ENCODE assay signal across 26 cellular contexts in genomic region chr2:151552287-151552686, GRCh38.
"Had no signal": no experiment of that assay in that cellular context is flagged by ENCODE, and none has a peak within 500 bp of the region (broad histone marks: within the 10 kb centered on the region; RNA-seq: fewer than 3 reads in every experiment).

No MANE protein-coding gene starts in this region.

- H3K27me3 ChIP-seq: ovary, stomach, testis, thyroid gland, transverse colon, upper lobe of left lung had no signal

- H3K36me3 Mint-ChIP-seq: mesothelial cell of epicardium, natural killer cell had no signal

- ATAC-seq: natural killer cell; right cardiac atrium; sciatic nerve; stimulated activated naive B cell treated with anti-CD40 and anti-IgM and Interleukin-4, amounts not matched to agents 10 μg/mL and 1 μg/mL and 100 μg/mL, for 72 hours; stimulated activated naive CD8-positive, alpha-beta T cell treated with anti-CD3 and anti-CD28 coated beads, Interleukin-15, Interleukin-2, amounts not matched to agents 100 U/mL and 50 U/mL, for 24 hours had no signal

- H3K4me3 Mint-ChIP-seq: mesothelial cell of epicardium; naive B cell; natural killer cell; nephron progenitor cell; stimulated activated naive B cell treated with anti-CD40 and anti-IgM and Interleukin-4, amounts not matched to agents 10 μg/mL and 1 μg/mL and 100 μg/mL, for 72 hours had no signal

- DNase-seq: hypothalamus; islet precursor cell; left ventricle myocardium inferior; mesendoderm; naive B cell; natural killer cell; nephron progenitor cell; ovary; retina; right cardiac atrium; stimulated activated CD4-positive, alpha-beta T cell treated with anti-CD3 and anti-CD28 coated beads, Interleukin-12 subunit alpha, Interleukin-12 subunit beta, amount 100 ng/mL, for 4 hours; stimulated activated CD4-positive, alpha-beta T cell treated with anti-CD3 and anti-CD28 coated beads, Interleukin-15, amount 100 ng/mL, for 24 hours; stimulated activated CD4-positive, alpha-beta T cell treated with anti-CD3 and anti-CD28 coated beads, Interleukin-2, amount 100 ng/mL, for 24 hours; stimulated activated CD4-positive, alpha-beta T cell treated with anti-CD3 and anti-CD28 coated beads, Interleukin-4, amount 100 ng/mL, for 1 hour; stimulated activated naive B cell treated with anti-CD40 and anti-IgM and Interleukin-4, amounts not matched to agents 10 μg/mL and 1 μg/mL and 100 μg/mL, for 72 hours; stimulated activated naive CD8-positive, alpha-beta T cell treated with anti-CD3 and anti-CD28 coated beads, Interleukin-15, Interleukin-2, amounts not matched to agents 100 U/mL and 50 U/mL, for 24 hours; stomach; testis; transverse colon; upper lobe of left lung had no signal

- H3K4me1 ChIP-seq: left ventricle myocardium inferior, stomach, testis, thyroid gland, transverse colon, upper lobe of left lung had no signal

- H3K9me3 ChIP-seq: left ventricle myocardium inferior, ovary, stomach, testis, thyroid gland, transverse colon, upper lobe of left lung had no signal

- H3K9me3 Mint-ChIP-seq: mesothelial cell of epicardium; natural killer cell; nephron progenitor cell; stimulated activated naive B cell treated with anti-CD40 and anti-IgM and Interleukin-4, amounts not matched to agents 10 μg/mL and 1 μg/mL and 100 μg/mL, for 72 hours had no signal

- H3K36me3 ChIP-seq: left ventricle myocardium inferior, ovary, stomach, thyroid gland, transverse colon, upper lobe of left lung had no signal

- H3K4me3 ChIP-seq: left ventricle myocardium inferior, lung, ovary, skin epidermis, stomach, testis, thyroid gland, transverse colon, upper lobe of left lung had no signal

- H3K27ac ChIP-seq: left ventricle myocardium inferior, ovary, skin epidermis, stomach, testis, transverse colon, upper lobe of left lung had no signal

- H3K27ac Mint-ChIP-seq: mesothelial cell of epicardium; naive B cell; natural killer cell; nephron progenitor cell; stimulated activated naive B cell treated with anti-CD40 and anti-IgM and Interleukin-4, amounts not matched to agents 10 μg/mL and 1 μg/mL and 100 μg/mL, for 72 hours had no signal

- H3K27me3 Mint-ChIP-seq: naive B cell; progenitor cell of endocrine pancreas; stimulated activated naive B cell treated with anti-CD40 and anti-IgM and Interleukin-4, amounts not matched to agents 10 μg/mL and 1 μg/mL and 100 μg/mL, for 72 hours had no signal

- H3K4me1 Mint-ChIP-seq: mesothelial cell of epicardium, natural killer cell had no signal
